ENCODE assay signal across 1 cellular context in the genomic region with DNA sequence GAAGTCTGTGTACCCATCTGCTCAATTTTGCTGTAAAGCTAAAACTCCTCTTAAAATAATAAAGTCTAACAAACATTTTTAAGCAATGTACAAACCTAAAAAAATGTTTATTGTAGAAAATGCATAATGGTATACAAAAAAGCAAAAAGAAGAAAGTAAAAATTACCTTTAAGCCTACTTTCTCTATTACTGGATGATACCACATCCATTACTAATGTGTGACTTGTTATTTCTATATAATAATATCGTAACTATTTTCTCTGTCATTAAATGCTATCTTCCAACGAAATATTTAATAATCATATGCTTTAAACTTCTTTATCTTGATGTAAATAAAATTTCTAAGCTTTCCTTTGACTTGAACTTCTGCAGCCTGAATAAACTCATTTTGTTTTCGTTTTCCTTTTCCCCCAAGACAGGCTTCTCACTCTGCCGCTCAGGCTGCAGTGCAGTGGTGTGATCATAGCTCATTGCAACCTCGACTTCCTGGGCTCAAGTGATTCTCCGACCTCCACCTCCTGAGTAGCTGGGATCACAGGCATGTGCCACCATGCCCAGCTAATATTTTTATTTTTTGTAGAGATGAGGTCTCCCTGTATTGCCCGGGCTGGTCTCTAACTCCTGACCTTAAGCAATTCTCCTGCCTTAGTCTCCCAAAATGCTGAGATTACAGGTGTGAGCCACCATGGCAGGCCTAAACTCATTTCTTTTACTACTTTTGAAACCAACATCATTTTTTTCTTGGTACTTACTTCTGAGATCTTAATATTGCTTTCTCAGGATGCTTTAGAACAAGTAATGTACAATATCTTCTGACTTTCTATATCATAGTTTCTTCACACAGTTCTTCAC.
TF ChIP-seq lines count a peak whose summit lies in the region.

No MANE protein-coding gene starts in this region.

TF ChIP-seq in GM23338, 12 proteins besides CTCF, POLR2A, EP300 and RAD21:
- no peak for TF ChIP-seq STAT1 (IDR thresholded peaks at IDR 0.05; ENCODE audit: unreplicated experiment)
- no peak for TF ChIP-seq NANOG (IDR thresholded peaks at IDR 0.05; ENCODE audit: borderline replicate concordance)
- no peak for TF ChIP-seq CREB1 (CRISPR knock-in tag; IDR thresholded peaks at IDR 0.05; ENCODE audit: low read depth)
- TF ChIP-seq EZH2phosphoT487 (IDR thresholded peaks at IDR 0.05; ENCODE audit: unreplicated experiment): no peak
- no peak for TF ChIP-seq EZH2 (IDR thresholded peaks at IDR 0.05; ENCODE audit: low read depth, unreplicated experiment)
- no peak for TF ChIP-seq ZNF114 (CRISPR knock-in tag; IDR thresholded peaks at IDR 0.05)
- TF ChIP-seq, protein P1, sequence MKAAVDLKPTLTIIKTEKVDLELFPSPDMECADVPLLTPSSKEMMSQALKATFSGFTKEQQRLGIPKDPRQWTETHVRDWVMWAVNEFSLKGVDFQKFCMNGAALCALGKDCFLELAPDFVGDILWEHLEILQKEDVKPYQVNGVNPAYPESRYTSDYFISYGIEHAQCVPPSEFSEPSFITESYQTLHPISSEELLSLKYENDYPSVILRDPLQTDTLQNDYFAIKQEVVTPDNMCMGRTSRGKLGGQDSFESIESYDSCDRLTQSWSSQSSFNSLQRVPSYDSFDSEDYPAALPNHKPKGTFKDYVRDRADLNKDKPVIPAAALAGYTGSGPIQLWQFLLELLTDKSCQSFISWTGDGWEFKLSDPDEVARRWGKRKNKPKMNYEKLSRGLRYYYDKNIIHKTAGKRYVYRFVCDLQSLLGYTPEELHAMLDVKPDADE (IDR thresholded peaks at IDR 0.05): no peak
- no peak for TF ChIP-seq POLR2AphosphoS5 (IDR thresholded peaks at IDR 0.05; ENCODE audit: low read depth)
- TF ChIP-seq ZNF462 (CRISPR knock-in tag; IDR thresholded peaks at IDR 0.05): no peak
- TF ChIP-seq REST (IDR thresholded peaks at IDR 0.05; ENCODE audit: unreplicated experiment): no peak
- TF ChIP-seq JUNB (IDR thresholded peaks at IDR 0.05; ENCODE audit: unreplicated experiment): no peak
